31 cellular contexts compared by ENCODE assay signal in genomic region chr5:116459306-116459705, GRCh38.
"Had no signal": no experiment of that assay in that cellular context is flagged by ENCODE, and none has a peak within 500 bp of the region (broad histone marks: within the 10 kb centered on the region; RNA-seq: fewer than 3 reads in every experiment).

No MANE protein-coding gene starts in this region.

- H3K4me1 ChIP-seq: thyroid gland had no signal

- H3K4me3 Mint-ChIP-seq: naive thymus-derived CD4-positive, alpha-beta T cell; nephron; type B pancreatic cell had no signal

- H3K4me3 ChIP-seq: dorsolateral prefrontal cortex, gastrocnemius medialis, hepatocyte, left lung, ovary, right atrium auricular region, smooth muscle cell, stomach, thyroid gland had no signal

- DNase-seq: cerebellar nuclear complex; cortex of kidney; dorsolateral prefrontal cortex; effector CD4-positive, alpha-beta T cell; foreskin fibroblast; gastrocnemius medialis; head of caudate nucleus; kidney; left cardiac atrium; left lung; mesendoderm; midbrain; naive thymus-derived CD4-positive, alpha-beta T cell; nucleus accumbens; ovary; posterior cingulate gyrus; stimulated activated CD4-positive, alpha-beta T cell treated with anti-CD3 and anti-CD28 coated beads, Interleukin-12 subunit alpha, Interleukin-12 subunit beta, amount 100 ng/mL, for 4 hours; stimulated activated CD4-positive, alpha-beta T cell treated with anti-CD3 and anti-CD28 coated beads, Interleukin-1b, Interleukin-23, amount 100 ng/mL, for 48 hours; stimulated activated CD4-positive, alpha-beta T cell treated with anti-CD3 and anti-CD28 coated beads, Interleukin-4, amount 100 ng/mL, for 1 hour; stimulated activated CD8-positive, alpha-beta memory T cell treated with anti-CD3 and anti-CD28 coated beads, Interleukin-4, amount 100 ng/mL, for 48 hours; stimulated activated naive CD4-positive, alpha-beta T cell; stomach; thyroid gland had no signal

- H3K9me3 Mint-ChIP-seq: nephron, type B pancreatic cell had no signal

- H3K27me3 Mint-ChIP-seq: naive thymus-derived CD4-positive, alpha-beta T cell; type B pancreatic cell had no signal

- FAIRE-seq: kidney had no signal

- H3K36me3 ChIP-seq: gastrocnemius medialis, left lung, ovary, right atrium auricular region, stomach, thyroid gland had no signal

- ATAC-seq: esophagus mucosa; left cardiac atrium; left lung; naive thymus-derived CD4-positive, alpha-beta T cell; sciatic nerve had no signal

- H3K9me3 ChIP-seq: gastrocnemius medialis, left lung, ovary, right atrium auricular region, stomach, thyroid gland had no signal

- H3K27ac Mint-ChIP-seq: naive thymus-derived CD4-positive, alpha-beta T cell; type B pancreatic cell had no signal

- H3K27ac ChIP-seq: dorsolateral prefrontal cortex, epithelial cell of prostate, gastrocnemius medialis, hepatocyte, left lung, ovary, right atrium auricular region, stomach, thyroid gland had no signal

- H3K27me3 ChIP-seq: dorsolateral prefrontal cortex, gastrocnemius medialis, hepatocyte, left lung, ovary, right atrium auricular region, stomach, thyroid gland had no signal
